Comparison of ENCODE assay signal across 21 cellular contexts in genomic region chr5:157164521-157164920, GRCh38. TPM values are rescaled to one million over a fixed set of nuclear protein-coding genes. Genes with fewer than 3 reads are reported as not detected.
DNase-seq lines count a peak whose midpoint lies in the region; ATAC-seq, FAIRE-seq and TF ChIP-seq lines count a peak whose summit lies in the region.
"Had no signal": no experiment of that assay in that cellular context is flagged by ENCODE, and none has a peak within 500 bp of the region (broad histone marks: within the 10 kb centered on the region; RNA-seq: fewer than 3 reads in every experiment).

No MANE protein-coding gene starts in this region.

- ATAC-seq in GM18868 (IDR thresholded peaks at IDR 0.05; ENCODE audit: unreplicated experiment) (peak; percentile 61), GM12878 (no peak), GM21367 (IDR thresholded peaks at IDR 0.05; ENCODE audit: unreplicated experiment) (no peak)
- no peak for ATAC-seq in stimulated activated memory B cell treated with anti-CD40 and anti-IgM and Interleukin-4, amounts not matched to agents 10 μg/mL and 1 μg/mL and 100 μg/mL, for 72 hours
- ATAC-seq: A549 had no signal

- intact Hi-C loops in GM12878 (cut with micrococcal nuclease; ENCODE audit: unreplicated experiment) = no loop called here

- TF ChIP-seq POLR2A in GM12878 (IDR thresholded peaks at IDR 0.05; ENCODE audit: low read depth, low read length) = no peak

- H3K9ac ChIP-seq in GM12878 (ENCODE audit: control insufficient read depth, insufficient read depth, low read length) = no peak overlapping the region

- H3K27ac Mint-ChIP-seq in activated CD4-positive, alpha-beta memory T cell treated with anti-CD3 and anti-CD28 coated beads, Interleukin-2, amount 10 ng/mL, durations not matched to agents 7 days and 5 days = no peak overlapping the region
- no peak overlapping the region for H3K27ac Mint-ChIP-seq in stimulated activated memory B cell treated with anti-CD40 and anti-IgM and Interleukin-4, amounts not matched to agents 10 μg/mL and 1 μg/mL and 100 μg/mL, for 72 hours
- H3K27ac Mint-ChIP-seq: H9, IgD-negative memory B cell had no signal

- H3K79me2 ChIP-seq in GM12878 (ENCODE audit: control insufficient read depth, insufficient read depth, low read length) = no peaks in the 10 kb centered on the region

- DNase-seq in activated T-cell treated with anti-CD3 and anti-CD28 coated beads, Interleukin-2, amount 50 U/mL, for 48 hours = peak; percentile 13 to 15
- DNase-seq in activated T-cell treated with anti-CD3 and anti-CD28 coated beads for 4 hours (no peak), GM12878 (ENCODE audit: low read depth, low spot score) (no peak), HuH-7 (ENCODE audit: low spot score) (no peak)
- peak; percentile 6 for DNase-seq in activated CD4-positive, alpha-beta memory T cell treated with anti-CD3 and anti-CD28 coated beads, Interleukin-2, amount 10 ng/mL, durations not matched to agents 7 days and 5 days
- DNase-seq: BE2C; CD4-positive, alpha-beta memory T cell; DMS153; DMS79 treated with DMSO at 0.1 percent for 48 hours; EL; GOT3; H9 had no signal

- peaks cover 6% of the 10 kb centered on the region for H3K4me1 ChIP-seq in GM12878 (ENCODE audit: control insufficient read depth, insufficient read depth, low read length)
- H3K4me1 ChIP-seq: A549, BE2C had no signal

- SMC1A ChIA-PET in GM12878 (lab: Charles Lee; ENCODE audit: uncharacterized antibody, unreplicated experiment) = interaction anchor here (1.1 to 6.4 kb wide), 3 partner anchors 16 to 88 kb away, joined by 3 to 47 read pairs (median 3); no protein-coding TSS in a partner anchor

- H3K27ac ChIP-seq in GM12878 (ENCODE audit: control insufficient read depth, insufficient read depth) = no peak overlapping the region
- H3K27ac ChIP-seq: A549, C4-2B had no signal

- WGBS in GM12878 (ENCODE audit: insufficient coverage, insufficient replicate concordance, low lambda C conversion rate, missing lambda C conversion rate) = under 1% methylated on average over 5 of the region's 5 CpGs

- H3K4me1 Mint-ChIP-seq in activated CD4-positive, alpha-beta memory T cell treated with anti-CD3 and anti-CD28 coated beads, Interleukin-2, amount 10 ng/mL, durations not matched to agents 7 days and 5 days = peaks cover 67% of the 10 kb centered on the region
- H3K4me1 Mint-ChIP-seq in stimulated activated memory B cell treated with anti-CD40 and anti-IgM and Interleukin-4, amounts not matched to agents 10 μg/mL and 1 μg/mL and 100 μg/mL, for 72 hours = peaks cover 6% of the 10 kb centered on the region

- TF ChIP-seq EP300 in GM12878 (IDR thresholded peaks at IDR 0.05; ENCODE audit: borderline replicate concordance in 1 of 2, control insufficient read depth in 1 of 2, low read depth in 2 of 2, low read length in 2 of 2) = no peak

- no peak overlapping the region for H2AFZ ChIP-seq in GM12878 (ENCODE audit: control insufficient read depth, low read depth, low read length)

- H3K27me3 ChIP-seq in GM12878 (replicated peaks in 1 of 2; ENCODE audit: control insufficient read depth in 2 of 2, insufficient read depth in 2 of 2, low read length in 1 of 2) = no peaks in the 10 kb centered on the region; a peak in 1 of 4 replicates

- H3K4me3 Mint-ChIP-seq in activated CD4-positive, alpha-beta memory T cell treated with anti-CD3 and anti-CD28 coated beads, Interleukin-2, amount 10 ng/mL, durations not matched to agents 7 days and 5 days = no peak overlapping the region
- no peak overlapping the region for H3K4me3 Mint-ChIP-seq in stimulated activated memory B cell treated with anti-CD40 and anti-IgM and Interleukin-4, amounts not matched to agents 10 μg/mL and 1 μg/mL and 100 μg/mL, for 72 hours
- H3K4me3 Mint-ChIP-seq: CD4-positive, alpha-beta memory T cell; H9; IgD-negative memory B cell had no signal

- RAD21 ChIA-PET in GM12878 (lab: Charles Lee; ENCODE audit: unreplicated experiment) = no interaction called here

- no peak overlapping the region for H3K4me3 ChIP-seq in GM12878
- H3K4me3 ChIP-seq: A549 had no signal

- peaks cover under 1% of the 10 kb centered on the region for H3K9me3 Mint-ChIP-seq in activated CD4-positive, alpha-beta memory T cell treated with anti-CD3 and anti-CD28 coated beads, Interleukin-2, amount 10 ng/mL, durations not matched to agents 7 days and 5 days
- no peaks in the 10 kb centered on the region for H3K9me3 Mint-ChIP-seq in stimulated activated memory B cell treated with anti-CD40 and anti-IgM and Interleukin-4, amounts not matched to agents 10 μg/mL and 1 μg/mL and 100 μg/mL, for 72 hours
- H3K9me3 Mint-ChIP-seq: H9, IgD-negative memory B cell had no signal

- H4K20me1 ChIP-seq in GM12878 (ENCODE audit: control insufficient read depth, insufficient read depth) = no peaks in the 10 kb centered on the region

- no peak for TF ChIP-seq CTCF in GM12878 (IDR thresholded peaks at IDR 0.05 in 2 of 3, conservative IDR thresholded peaks at IDR 0.05 in 1 of 3; ENCODE audit: control insufficient read depth in 2 of 3, extremely low read depth in 1 of 3, insufficient read depth in 1 of 3, low read depth in 3 of 3, low read length in 3 of 3)

- H3K36me3 ChIP-seq in GM12878 (ENCODE audit: control insufficient read depth in 2 of 2, insufficient read depth in 2 of 2, low read length in 1 of 2) = no peaks in the 10 kb centered on the region
- H3K36me3 ChIP-seq: BE2C had no signal

- peaks cover 3% of the 10 kb centered on the region for H3K36me3 Mint-ChIP-seq in activated CD4-positive, alpha-beta memory T cell treated with anti-CD3 and anti-CD28 coated beads, Interleukin-2, amount 10 ng/mL, durations not matched to agents 7 days and 5 days (ENCODE audit: low read depth)
- no peaks in the 10 kb centered on the region for H3K36me3 Mint-ChIP-seq in stimulated activated memory B cell treated with anti-CD40 and anti-IgM and Interleukin-4, amounts not matched to agents 10 μg/mL and 1 μg/mL and 100 μg/mL, for 72 hours
- H3K36me3 Mint-ChIP-seq: CD4-positive, alpha-beta memory T cell had no signal

- POLR2A ChIA-PET in activated CD4-positive, alpha-beta memory T cell treated with anti-CD3 and anti-CD28 coated beads, Interleukin-2, amount 10 ng/mL, durations not matched to agents 7 days and 5 days (lab: Charles Lee) = interaction anchor here (0.7 to 13.4 kb wide), 2 partner anchors 20 to 45 kb away, joined by 3 to 260 read pairs; partner anchors contain the start of gene ITK
- POLR2A ChIA-PET in GM12878 (lab: Charles Lee) = interaction anchor here (0.9 kb wide), 1 partner anchor 25 kb away, joined by 3 read pairs; no protein-coding TSS in a partner anchor

- H3K4me2 ChIP-seq in GM12878 (ENCODE audit: control insufficient read depth, insufficient read depth) = no peak overlapping the region
- H3K4me2 ChIP-seq: A549 had no signal

- no peak for TF ChIP-seq RAD21 in GM12878 (IDR thresholded peaks at IDR 0.05; ENCODE audit: insufficient read depth, low read depth, low read length)

- no TSS peak for BruUV-seq in GM12878 (replicated peaks; lab: Mats Ljungman, UMichigan)

- FAIRE-seq in GM12878 (lab: Jason Lieb, UNC) = no peak
- FAIRE-seq: A549, G401.6 had no signal

- H3K27me3 Mint-ChIP-seq in activated CD4-positive, alpha-beta memory T cell treated with anti-CD3 and anti-CD28 coated beads, Interleukin-2, amount 10 ng/mL, durations not matched to agents 7 days and 5 days = no peaks in the 10 kb centered on the region
- H3K27me3 Mint-ChIP-seq in stimulated activated memory B cell treated with anti-CD40 and anti-IgM and Interleukin-4, amounts not matched to agents 10 μg/mL and 1 μg/mL and 100 μg/mL, for 72 hours = no peaks in the 10 kb centered on the region
- H3K27me3 Mint-ChIP-seq: CD4-positive, alpha-beta memory T cell had no signal

- no peaks in the 10 kb centered on the region; the same call in 2 of the 3 replicates for H3K9me3 ChIP-seq in GM12878 (replicated peaks; ENCODE audit: control insufficient read depth, insufficient read depth, low read length)
- H3K9me3 ChIP-seq: A549, BE2C had no signal

- CTCF ChIA-PET in activated CD4-positive, alpha-beta memory T cell treated with anti-CD3 and anti-CD28 coated beads, Interleukin-2, amount 10 ng/mL, durations not matched to agents 7 days and 5 days (lab: Charles Lee) = interaction anchor here (0.7 kb wide), 1 partner anchor 124 kb away, joined by 3 read pairs; no protein-coding TSS in a partner anchor
- CTCF ChIA-PET in GM12878 (lab: Yijun Ruan, JAX) = interaction anchor here (0.7 to 3.5 kb wide), 2 partner anchors 16 to 53 kb away, joined by 3 to 27 read pairs; no protein-coding TSS in a partner anchor

- in situ Hi-C loops in GM12878 (cut with MboI) = no loop called here

RNA-seq across cellular contexts. Expression of gene GARIN3, which starts 1.5 kb away (rescaled TPM):
- total RNA-seq in activated CD4-positive, alpha-beta memory T cell treated with anti-CD3 and anti-CD28 coated beads, Interleukin-2, amount 10 ng/mL, durations not matched to agents 7 days and 5 days = under 1 TPM in 1 of 2 experiments, not detected in 1; 0.13 TPM
- not detected in 2 replicates for total RNA-seq in GM12878 (2013; cell fraction: nucleolus; rRNA removed)
- total RNA-seq in GM12878 (2014; rRNA removed) (not detected in 2 replicates), GM12878 (2014; rRNA removed; fragmentation: Illumina TruSeq; extraction: Trizol) (not detected in 2 replicates), GM12878 (2021) (not detected in 2 replicates)
- not detected for polyA plus RNA-seq in GM12878 (2011; ENCODE audit: low read depth)
- polyA plus RNA-seq in GM12878 (2011; rRNA removed) (not detected in 2 replicates), GM12878 (2014; fragmentation: Illumina TruSeq; extraction: Trizol) (not detected in 2 replicates), GM12878 (2014; fragmentation: Nextera tagmentation; extraction: Ambion mirVana) (not detected), GM12878 (2014; rRNA removed) (not detected in 2 replicates), GM12878 (2016; fragmentation: Nextera tagmentation; extraction: Ambion mirVana) (under 1 TPM in 1 of 2 experiments, not detected in 1; 0.15 TPM)
- polyA plus RNA-seq in GM12878 (2011; cell fraction: cytosol; rRNA removed) = not detected in 2 replicates
- not detected in 2 replicates for polyA plus RNA-seq in GM12878 (2011; cell fraction: nucleus; rRNA removed)
- not detected in 2 replicates for polyA plus RNA-seq in GM12878 (2012)
- polyA minus RNA-seq in GM12878 (2011; rRNA and poly(A)+ RNA removed) = not detected in 2 replicates
- not detected in 2 replicates for polyA minus RNA-seq in GM12878 (2011; cell fraction: cytosol; rRNA and poly(A)+ RNA removed)
- not detected in 2 replicates for polyA minus RNA-seq in GM12878 (2011; cell fraction: nucleus; rRNA and poly(A)+ RNA removed)
- total RNA-seq: CD4-positive, alpha-beta memory T cell; H9; HT-29 had no signal
- polyA plus RNA-seq: A549; AG04450; CD4-positive, alpha-beta memory T cell; IgD-negative memory B cell had no signal

RNA-seq across cellular contexts. Expression of gene ITK, which starts 16.1 kb away (rescaled TPM):
- 100 to 1,000 TPM; 247 to 249 TPM for total RNA-seq in activated CD4-positive, alpha-beta memory T cell treated with anti-CD3 and anti-CD28 coated beads, Interleukin-2, amount 10 ng/mL, durations not matched to agents 7 days and 5 days
- total RNA-seq in GM12878 (2013; cell fraction: nucleolus; rRNA removed) = 0.73 and 0.78 TPM in 2 replicates
- total RNA-seq in GM12878 (2014; rRNA removed) = 1.1 and 2.4 TPM in 2 replicates
- total RNA-seq in GM12878 (2014; rRNA removed; fragmentation: Illumina TruSeq; extraction: Trizol) = 1.7 and 2.3 TPM in 2 replicates
- total RNA-seq in GM12878 (2021) = 0.80 and 1.4 TPM in 2 replicates
- polyA plus RNA-seq in GM12878 (2011; ENCODE audit: low read depth) = 0.08 TPM
- 0.05 and 0.17 TPM in 2 replicates for polyA plus RNA-seq in GM12878 (2011; rRNA removed)
- polyA plus RNA-seq in GM12878 (2011; cell fraction: cytosol; rRNA removed) = 0.07 TPM in 2 replicates
- 0.12 and 0.13 TPM in 2 replicates for polyA plus RNA-seq in GM12878 (2011; cell fraction: nucleus; rRNA removed)
- polyA plus RNA-seq in GM12878 (2012) = 0.19 and 0.52 TPM in 2 replicates
- polyA plus RNA-seq in GM12878 (2014; fragmentation: Illumina TruSeq; extraction: Trizol) = 1.4 and 1.5 TPM in 2 replicates
- under 1 TPM; 0.60 to 0.66 TPM for polyA plus RNA-seq in GM12878 (2014; fragmentation: Nextera tagmentation; extraction: Ambion mirVana)
- polyA plus RNA-seq in GM12878 (2014; rRNA removed) = 0.57 and 0.91 TPM in 2 replicates
- polyA plus RNA-seq in GM12878 (2016; fragmentation: Nextera tagmentation; extraction: Ambion mirVana) = under 1 TPM; 0.17 to 0.73 TPM
- polyA minus RNA-seq in GM12878 (2011; rRNA and poly(A)+ RNA removed) = 0.22 and 0.31 TPM in 2 replicates
- not detected in 2 replicates for polyA minus RNA-seq in GM12878 (2011; cell fraction: cytosol; rRNA and poly(A)+ RNA removed)
- 0.12 and 0.48 TPM in 2 replicates for polyA minus RNA-seq in GM12878 (2011; cell fraction: nucleus; rRNA and poly(A)+ RNA removed)
- total RNA-seq: HT-29 had no signal
- polyA plus RNA-seq: A549, AG04450 had no signal

RNA-seq across cellular contexts. Expression of gene MED7, which starts 21.9 kb away (rescaled TPM):
- 10 to 100 TPM; 16.8 to 17.7 TPM for total RNA-seq in activated CD4-positive, alpha-beta memory T cell treated with anti-CD3 and anti-CD28 coated beads, Interleukin-2, amount 10 ng/mL, durations not matched to agents 7 days and 5 days
- 20.0 and 22.5 TPM in 2 replicates for total RNA-seq in GM12878 (2013; cell fraction: nucleolus; rRNA removed)
- total RNA-seq in GM12878 (2014; rRNA removed) (9.3 and 11.7 TPM in 2 replicates), GM12878 (2014; rRNA removed; fragmentation: Illumina TruSeq; extraction: Trizol) (15.8 and 20.7 TPM in 2 replicates), GM12878 (2021) (11.0 and 12.3 TPM in 2 replicates)
- polyA plus RNA-seq in GM12878 (2011; ENCODE audit: low read depth) = 7.3 TPM
- polyA plus RNA-seq in GM12878 (2011; rRNA removed) (22.6 and 36.0 TPM in 2 replicates), GM12878 (2014; fragmentation: Illumina TruSeq; extraction: Trizol) (22.7 and 28.8 TPM in 2 replicates), GM12878 (2014; fragmentation: Nextera tagmentation; extraction: Ambion mirVana) (10 to 100 TPM; 42.6 to 47.7 TPM), GM12878 (2014; rRNA removed) (11.3 and 18.1 TPM in 2 replicates), GM12878 (2016; fragmentation: Nextera tagmentation; extraction: Ambion mirVana) (10 to 100 TPM; 30.2 to 35.1 TPM)
- 6.9 and 9.2 TPM in 2 replicates for polyA plus RNA-seq in GM12878 (2011; cell fraction: cytosol; rRNA removed)
- polyA plus RNA-seq in GM12878 (2011; cell fraction: nucleus; rRNA removed) = 8.2 and 9.0 TPM in 2 replicates
- polyA plus RNA-seq in GM12878 (2012) = 13.4 and 15.7 TPM in 2 replicates
- 7.9 and 11.0 TPM in 2 replicates for polyA minus RNA-seq in GM12878 (2011; rRNA and poly(A)+ RNA removed)
- polyA minus RNA-seq in GM12878 (2011; cell fraction: cytosol; rRNA and poly(A)+ RNA removed) = 4.1 and 4.7 TPM in 2 replicates
- 5.6 and 6.8 TPM in 2 replicates for polyA minus RNA-seq in GM12878 (2011; cell fraction: nucleus; rRNA and poly(A)+ RNA removed)

RNA-seq across cellular contexts. Expression of gene HAVCR2, which starts 55.7 kb away (rescaled TPM):
- 10 to 100 TPM; 62.4 to 66.9 TPM for total RNA-seq in activated CD4-positive, alpha-beta memory T cell treated with anti-CD3 and anti-CD28 coated beads, Interleukin-2, amount 10 ng/mL, durations not matched to agents 7 days and 5 days
- total RNA-seq in GM12878 (2013; cell fraction: nucleolus; rRNA removed) = 50.4 and 51.9 TPM in 2 replicates
- total RNA-seq in GM12878 (2014; rRNA removed) (6.6 and 9.0 TPM in 2 replicates), GM12878 (2014; rRNA removed; fragmentation: Illumina TruSeq; extraction: Trizol) (7.2 and 7.6 TPM in 2 replicates), GM12878 (2021) (5.2 and 6.5 TPM in 2 replicates)
- 3.8 TPM for polyA plus RNA-seq in GM12878 (2011; ENCODE audit: low read depth)
- polyA plus RNA-seq in GM12878 (2011; rRNA removed) (5.2 and 5.4 TPM in 2 replicates), GM12878 (2014; fragmentation: Illumina TruSeq; extraction: Trizol) (7.3 and 7.6 TPM in 2 replicates), GM12878 (2014; fragmentation: Nextera tagmentation; extraction: Ambion mirVana) (1 to 10 TPM; 7.2 to 7.5 TPM), GM12878 (2014; rRNA removed) (6.0 and 7.4 TPM in 2 replicates), GM12878 (2016; fragmentation: Nextera tagmentation; extraction: Ambion mirVana) (1 to 10 TPM; 5.5 to 6.0 TPM)
- polyA plus RNA-seq in GM12878 (2011; cell fraction: cytosol; rRNA removed) = 3.4 and 4.6 TPM in 2 replicates
- polyA plus RNA-seq in GM12878 (2011; cell fraction: nucleus; rRNA removed) = 2.4 and 2.5 TPM in 2 replicates
- 3.9 and 8.2 TPM in 2 replicates for polyA plus RNA-seq in GM12878 (2012)
- polyA minus RNA-seq in GM12878 (2011; rRNA and poly(A)+ RNA removed) = 7.3 and 8.2 TPM in 2 replicates
- 1.5 and 4.5 TPM in 2 replicates for polyA minus RNA-seq in GM12878 (2011; cell fraction: cytosol; rRNA and poly(A)+ RNA removed)
- 4.8 and 6.6 TPM in 2 replicates for polyA minus RNA-seq in GM12878 (2011; cell fraction: nucleus; rRNA and poly(A)+ RNA removed)
- total RNA-seq: H9, HT-29 had no signal
- polyA plus RNA-seq: AG04450 had no signal

Comparison
In these comparisons a context has a peak if more than half of its experiments do, and no peak if none do; other contexts are left out.
1. DNase-seq: peak in activated T-cell treated with anti-CD3 and anti-CD28 coated beads, Interleukin-2, amount 50 U/mL, for 48 hours (2 of 2) and activated CD4-positive, alpha-beta memory T cell treated with anti-CD3 and anti-CD28 coated beads, Interleukin-2, amount 10 ng/mL, durations not matched to agents 7 days and 5 days (single experiment); none in activated T-cell treated with anti-CD3 and anti-CD28 coated beads for 4 hours (single experiment), GM12878 (single experiment) and HuH-7 (single experiment).
2. RNA of gene ITK, which starts 16.1 kb away (total RNA-seq): 247 to 249 TPM in activated CD4-positive, alpha-beta memory T cell treated with anti-CD3 and anti-CD28 coated beads, Interleukin-2, amount 10 ng/mL, durations not matched to agents 7 days and 5 days; 0.73 to 2.4 TPM in GM12878; every median in the first group is over 10 times any median in the second.